1 cellular context compared by ENCODE assay signal in genomic region chr6:129744880-129745237, GRCh38.
TF ChIP-seq lines count a peak whose summit lies in the region.

No MANE protein-coding gene starts in this region.

TF ChIP-seq in SK-N-SH, 30 proteins besides CTCF, POLR2A, EP300 and RAD21 (continued from another document):
- TF ChIP-seq REST (IDR thresholded peaks at IDR 0.05; ENCODE audit: low read depth, low read length) (0 out of 2 replicates have a peak, but pooled peaks have one; percentile 0), NRF1 (IDR thresholded peaks at IDR 0.05; ENCODE audit: low read depth, low read length) (no peak)
